ENCODE assay signal across 8 cellular contexts in the genomic region with DNA sequence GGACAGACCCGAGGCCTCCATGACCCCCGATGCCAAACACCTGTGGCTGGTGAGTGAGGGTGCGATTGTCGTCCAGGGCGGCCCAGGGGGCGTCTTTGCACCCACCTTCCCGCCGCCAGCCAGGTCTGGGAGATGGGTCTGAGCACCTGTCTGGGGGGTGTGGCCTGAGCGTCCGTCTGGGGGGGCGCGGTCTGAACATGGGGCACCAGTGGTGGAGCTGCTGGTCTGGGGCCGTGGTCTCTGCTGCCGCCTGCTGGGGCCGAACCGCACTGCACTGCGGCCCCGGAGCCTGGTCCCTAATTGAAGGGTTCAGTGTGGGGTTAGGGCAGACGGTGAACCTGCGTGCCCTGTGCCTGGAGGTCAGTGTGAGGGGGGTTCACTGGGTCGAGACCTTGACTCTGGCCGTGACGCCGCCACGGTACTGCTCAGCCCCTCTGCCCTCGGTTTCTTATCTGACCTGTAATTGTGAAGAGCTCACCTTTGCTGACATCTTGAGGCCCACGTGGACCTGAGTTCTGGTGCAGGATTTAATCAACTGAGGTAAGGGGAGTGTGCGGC. TPM values are rescaled to one million over a fixed set of nuclear protein-coding genes. Genes with fewer than 3 reads are reported as not detected.
A peak's percentile ranks its signal among the peaks of the same experiment; 100 is the strongest.
DNase-seq lines count a peak whose midpoint lies in the region; ATAC-seq and TF ChIP-seq lines count a peak whose summit lies in the region.

No MANE protein-coding gene starts in this region.

- no peaks in the 10 kb centered on the region for H3K27me3 Mint-ChIP-seq in effector memory CD8-positive, alpha-beta T cell
- peaks cover 0 to 14% (median 0%) of the 10 kb centered on the region in 3 donors for H3K27me3 Mint-ChIP-seq in naive B cell
- H3K27me3 Mint-ChIP-seq in stimulated activated naive B cell treated with anti-CD40 and anti-IgM and Interleukin-4, amounts not matched to agents 10 μg/mL and 1 μg/mL and 100 μg/mL, for 72 hours = peaks cover 0 to 8% of the 10 kb centered on the region in 2 donors

- H3K27ac Mint-ChIP-seq in effector memory CD8-positive, alpha-beta T cell = peak overlapping the region; percentile 44 to 49
- H3K27ac Mint-ChIP-seq in naive B cell = peak overlapping the region in 4 of 6 donors; percentile 46 to 80 (median 69)
- peak overlapping the region; percentile 62 for H3K27ac Mint-ChIP-seq in stimulated activated naive B cell treated with anti-CD40 and anti-IgM and Interleukin-4, amounts not matched to agents 10 μg/mL and 1 μg/mL and 100 μg/mL, for 72 hours

- H3K4me3 Mint-ChIP-seq in effector memory CD8-positive, alpha-beta T cell = no peak overlapping the region
- peak overlapping the region in 1 of 8 donors; percentile 34 for H3K4me3 Mint-ChIP-seq in naive B cell
- no peak overlapping the region for H3K4me3 Mint-ChIP-seq in stimulated activated naive B cell treated with anti-CD40 and anti-IgM and Interleukin-4, amounts not matched to agents 10 μg/mL and 1 μg/mL and 100 μg/mL, for 72 hours

- peak; percentile 100 for TF ChIP-seq CTCF in GM13977 (IDR thresholded peaks at IDR 0.05; ENCODE audit: extremely low read depth, insufficient read depth, missing control alignments)

- peaks cover 29 to 35% of the 10 kb centered on the region in 2 donors for H3K4me1 Mint-ChIP-seq in effector memory CD8-positive, alpha-beta T cell (ENCODE audit: low read depth in 2 of 2)
- peaks cover 23 to 30% (median 26%) of the 10 kb centered on the region in 3 donors for H3K4me1 Mint-ChIP-seq in naive B cell
- H3K4me1 Mint-ChIP-seq in stimulated activated naive B cell treated with anti-CD40 and anti-IgM and Interleukin-4, amounts not matched to agents 10 μg/mL and 1 μg/mL and 100 μg/mL, for 72 hours = peaks cover 22 to 34% of the 10 kb centered on the region in 2 donors

- in situ Hi-C loops in GM13977 (cut with MboI; ENCODE audit: low pct_unique_long_range_greater_than_20kb, low sequenced_read_pairs, unreplicated experiment) = loop anchor here (10.0 kb wide), 1 partner anchor 146 kb away; no protein-coding TSS in a partner anchor

- peaks cover 3% of the 10 kb centered on the region for H3K36me3 Mint-ChIP-seq in effector memory CD8-positive, alpha-beta T cell (ENCODE audit: insufficient read depth)
- H3K36me3 Mint-ChIP-seq in naive B cell = no peaks in the 10 kb centered on the region
- peaks cover 0 to 1% of the 10 kb centered on the region in 2 donors for H3K36me3 Mint-ChIP-seq in stimulated activated naive B cell treated with anti-CD40 and anti-IgM and Interleukin-4, amounts not matched to agents 10 μg/mL and 1 μg/mL and 100 μg/mL, for 72 hours

- DNase-seq in A172 (ENCODE audit: low spot score) (peak; percentile 42), GM13977 (ENCODE audit: low spot score) (peak; percentile 96), NOMO-1 (lab: John Stamatoyannopoulos, UW; ENCODE audit: unreplicated experiment in 2 of 2) (peak; percentile 36 to 65), naive B cell (peak; percentile 78), NCI-H187 treated with DMSO at 0.1 percent for 48 hours (lab: John Stamatoyannopoulos, UW) (no peak)
- DNase-seq in activated CD8-positive, alpha-beta memory T cell treated with anti-CD3 and anti-CD28 coated beads for 1 hour (ENCODE audit: extremely low read depth in 1 of 2, low read depth in 1 of 2) = peak; percentile 39 to 61
- DNase-seq in effector memory CD8-positive, alpha-beta T cell = peak; percentile 70 to 83 (median 79)
- DNase-seq in stimulated activated naive B cell treated with anti-CD40 and anti-IgM and Interleukin-4, amounts not matched to agents 10 μg/mL and 1 μg/mL and 100 μg/mL, for 72 hours = peak; percentile 69

- peak; percentile 72 for ATAC-seq in effector memory CD8-positive, alpha-beta T cell (replicated peaks)
- ATAC-seq in naive B cell (ENCODE audit: low read depth in 2 of 2) = peak; percentile 79 to 84
- ATAC-seq in stimulated activated naive B cell treated with anti-CD40 and anti-IgM and Interleukin-4, amounts not matched to agents 10 μg/mL and 1 μg/mL and 100 μg/mL, for 72 hours (replicated peaks) = peak; percentile 84 to 85

- no peaks in the 10 kb centered on the region for H3K9me3 Mint-ChIP-seq in effector memory CD8-positive, alpha-beta T cell
- no peaks in the 10 kb centered on the region for H3K9me3 Mint-ChIP-seq in naive B cell
- no peaks in the 10 kb centered on the region for H3K9me3 Mint-ChIP-seq in stimulated activated naive B cell treated with anti-CD40 and anti-IgM and Interleukin-4, amounts not matched to agents 10 μg/mL and 1 μg/mL and 100 μg/mL, for 72 hours

RNA-seq across cellular contexts. Expression of a gene that starts 12.6 kb away (rescaled TPM):
- 145 and 153 TPM in 2 replicates for total RNA-seq in A172 (2014; rRNA removed; shearing (Covaris generic))
- 100 to 1,000 TPM in 5 of 6 donors, 10 to 100 TPM in 1; 88.4 to 135 (median 108) TPM for polyA plus RNA-seq in naive B cell (ENCODE audit: low read depth in 6 of 6)

RNA-seq across cellular contexts. Expression of a gene that starts 32.6 kb away (rescaled TPM):
- 6.9 and 12.6 TPM in 2 replicates for total RNA-seq in A172 (2014; rRNA removed; shearing (Covaris generic))
- under 1 TPM in 3 of 6 donors, not detected in 3; 0.09 to 0.57 (median 0.20) TPM for polyA plus RNA-seq in naive B cell (ENCODE audit: low read depth in 6 of 6)

RNA-seq across cellular contexts. Expression of a gene that starts 44.4 kb away (rescaled TPM):
- 51.8 and 55.9 TPM in 2 replicates for total RNA-seq in A172 (2014; rRNA removed; shearing (Covaris generic))
- 10 to 100 TPM; 11.7 to 30.5 (median 17.4) TPM for polyA plus RNA-seq in naive B cell (ENCODE audit: low read depth in 6 of 6)

RNA-seq across cellular contexts. Expression of a gene that starts 57.8 kb away (rescaled TPM):
- 7.2 and 9.8 TPM in 2 replicates for total RNA-seq in A172 (2014; rRNA removed; shearing (Covaris generic))
- polyA plus RNA-seq in naive B cell (ENCODE audit: low read depth in 6 of 6) = under 1 TPM in 5 of 6 donors, not detected in 1; 0.12 to 0.62 (median 0.48) TPM
